ENCODE assay signal across 16 cellular contexts in genomic region chr21:35953570-35953969, GRCh38.
DNase-seq lines count a peak whose midpoint lies in the region; ATAC-seq and TF ChIP-seq lines count a peak whose summit lies in the region.
"Had no signal": no experiment of that assay in that cellular context is flagged by ENCODE, and none has a peak within 500 bp of the region (broad histone marks: within the 10 kb centered on the region; RNA-seq: fewer than 3 reads in every experiment).

No MANE protein-coding gene starts in this region.

- H3K9ac ChIP-seq in adipocyte (ENCODE audit: low read length) (no peak overlapping the region), mucosa of stomach (ENCODE audit: low read length) (no peak overlapping the region)

- H3K9me3 ChIP-seq in adipocyte (ENCODE audit: control insufficient read depth, low read length) (peaks cover 5% of the 10 kb centered on the region), mucosa of stomach (ENCODE audit: control insufficient read depth, low read length) (no peaks in the 10 kb centered on the region)
- H3K9me3 ChIP-seq: testis had no signal

- H3K4me3 ChIP-seq in adipocyte (ENCODE audit: low read length), result no peak overlapping the region
- H3K4me3 ChIP-seq in fibroblast of pulmonary artery (replicated peaks; ENCODE audit: low read depth, low read length), result no peak overlapping the region
- peak overlapping the region; percentile 1 for H3K4me3 ChIP-seq in mucosa of stomach (ENCODE audit: low read length)
- H3K4me3 ChIP-seq: testis had no signal

- no peaks in the 10 kb centered on the region for H3K4me1 ChIP-seq in adipocyte (ENCODE audit: control insufficient read depth, insufficient read depth, low read length)
- peaks cover 26% of the 10 kb centered on the region for H3K4me1 ChIP-seq in mucosa of stomach (ENCODE audit: control insufficient read depth, insufficient read depth, low read length)
- H3K4me1 ChIP-seq: foreskin keratinocyte had no signal

- DNase-seq in DMS53 treated with DMSO at 0.1 percent for 48 hours (lab: John Stamatoyannopoulos, UW; ENCODE audit: unreplicated experiment), result peak; percentile 20
- DNase-seq in adipocyte (ENCODE audit: low read depth), result peak; percentile 24
- peak; percentile 56 for DNase-seq in fibroblast of pulmonary artery (ENCODE audit: low read depth)
- no peak for DNase-seq in Right ventricle myocardium superior
- DNase-seq: activated gamma-delta T cell treated with Interleukin-2 at 50 U/mL for 16 hours; EL; foreskin keratinocyte; KBM-7; NCI-H2081; NCI-H526; stimulated activated CD4-positive, alpha-beta T cell treated with anti-CD3 and anti-CD28 coated beads, Interleukin-12 subunit alpha, Interleukin-12 subunit beta, amount 100 ng/mL, for 4 hours; testis had no signal

- H3K27me3 ChIP-seq in adipocyte (replicated peaks; ENCODE audit: control insufficient read depth, insufficient read depth, low read length) (peaks cover 8% of the 10 kb centered on the region), mucosa of stomach (ENCODE audit: control insufficient read depth, insufficient read depth, low read length) (no peaks in the 10 kb centered on the region)
- H3K27me3 ChIP-seq: testis had no signal

- intact Hi-C loops in Right ventricle myocardium superior (cut with DNase I), result no loop called here

- H3K36me3 ChIP-seq in adipocyte (ENCODE audit: control insufficient read depth, insufficient read depth, low read length, severe bottlenecking) (no peaks in the 10 kb centered on the region), mucosa of stomach (ENCODE audit: control insufficient read depth, insufficient read depth, low read length) (no peaks in the 10 kb centered on the region)

- ATAC-seq in Right ventricle myocardium superior (ENCODE audit: poor library complexity) (no peak), HG02852 (IDR thresholded peaks at IDR 0.05; ENCODE audit: unreplicated experiment) (no peak), HG03520 (IDR thresholded peaks at IDR 0.05; ENCODE audit: unreplicated experiment) (no peak)
- ATAC-seq: foreskin keratinocyte; stimulated activated effector memory CD8-positive, alpha-beta T cell treated with anti-CD3 and anti-CD28 coated beads, Interleukin-12 subunit alpha, Interleukin-12 subunit beta, amount 100 ng/mL, for 72 hours had no signal

- TF ChIP-seq CTCF in fibroblast of pulmonary artery (IDR thresholded peaks at IDR 0.05; ENCODE audit: low read length, missing control alignments), result no peak
